In the genomic region with DNA sequence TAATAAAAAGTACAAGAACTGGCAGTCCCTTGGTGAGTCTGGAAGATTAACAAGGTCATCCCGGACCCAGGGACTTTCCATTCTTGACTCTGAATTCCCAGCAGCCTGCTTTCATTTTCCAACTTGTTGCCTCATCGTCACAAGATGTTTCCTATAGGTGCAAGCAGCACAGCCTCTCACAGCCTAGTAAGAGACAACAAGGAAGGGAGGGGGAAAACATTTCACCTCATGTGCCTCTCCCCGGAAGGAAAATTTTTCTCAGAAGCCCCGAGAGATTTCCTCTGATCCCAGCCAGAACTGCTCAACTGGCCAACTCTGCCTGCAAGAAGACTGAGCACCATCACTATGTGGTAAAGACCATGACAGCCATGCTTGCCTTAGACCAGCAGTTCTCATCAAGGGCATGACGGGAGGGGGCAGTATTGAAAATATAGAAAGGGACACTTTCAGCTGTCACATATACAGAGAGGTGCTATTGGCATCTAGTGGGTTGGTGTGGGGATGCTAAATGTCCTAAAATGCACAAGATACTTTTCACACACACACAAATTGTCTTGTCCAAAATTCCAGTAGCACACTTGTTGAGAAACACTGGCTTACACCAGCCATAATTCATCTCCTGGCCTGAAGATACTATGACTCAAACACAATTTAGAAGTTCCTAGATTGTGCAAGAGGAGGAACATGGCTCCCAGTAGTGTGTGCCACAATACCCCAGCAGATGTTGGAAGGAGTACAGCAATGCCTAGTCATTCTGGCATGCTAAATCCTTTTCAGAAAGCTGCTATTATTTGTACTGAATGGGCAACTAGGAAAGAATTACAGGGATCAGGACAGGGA, we compare ENCODE assay signal across 8 cellular contexts. TPM values are rescaled to one million over a fixed set of nuclear protein-coding genes. Genes with fewer than 3 reads are reported as not detected.
DNase-seq lines count a peak whose midpoint lies in the region; ATAC-seq and TF ChIP-seq lines count a peak whose summit lies in the region.

No MANE protein-coding gene starts in this region.

- peak; percentile 88 for ATAC-seq in left lobe of liver
- ATAC-seq in activated CD8-positive, alpha-beta T cell treated with anti-CD3 and anti-CD28 coated beads, Interleukin-2, amount 10 ng/mL, durations not matched to agents 7 days and 5 days = no peak

- TSS peak; percentile 80 for BruUV-seq in MCF 10A (replicated peaks; lab: Mats Ljungman, UMichigan)

- TF ChIP-seq EP300 in tibial nerve (IDR thresholded peaks at IDR 0.05) = peak; percentile 55 to 95

- TF ChIP-seq POLR2A in tibial nerve (IDR thresholded peaks at IDR 0.05) = no peak

- no peaks in the 10 kb centered on the region for H3K27me3 ChIP-seq in tibial nerve
- no peaks in the 10 kb centered on the region for H3K27me3 ChIP-seq in WERI-Rb-1 (ENCODE audit: insufficient read depth, low read depth, severe bottlenecking)

- no peak overlapping the region for H3K27ac Mint-ChIP-seq in MCF 10A (ENCODE audit: low read depth, unreplicated experiment)
- no peak overlapping the region for H3K27ac Mint-ChIP-seq in activated CD8-positive, alpha-beta T cell treated with anti-CD3 and anti-CD28 coated beads, Interleukin-2, amount 10 ng/mL, durations not matched to agents 7 days and 5 days

- peaks cover 38% of the 10 kb centered on the region for H3K4me1 Mint-ChIP-seq in MCF 10A (ENCODE audit: insufficient read depth, unreplicated experiment)
- H3K4me1 Mint-ChIP-seq in activated CD8-positive, alpha-beta T cell treated with anti-CD3 and anti-CD28 coated beads, Interleukin-2, amount 10 ng/mL, durations not matched to agents 7 days and 5 days (ENCODE audit: low read depth) = peaks cover 8% of the 10 kb centered on the region

- H3K27me3 Mint-ChIP-seq in MCF 10A (ENCODE audit: insufficient read depth, unreplicated experiment) = no peaks in the 10 kb centered on the region
- no peaks in the 10 kb centered on the region for H3K27me3 Mint-ChIP-seq in activated CD8-positive, alpha-beta T cell treated with anti-CD3 and anti-CD28 coated beads, Interleukin-2, amount 10 ng/mL, durations not matched to agents 7 days and 5 days (ENCODE audit: low read depth)

- H3K36me3 ChIP-seq in tibial nerve (no peaks in the 10 kb centered on the region), WERI-Rb-1 (peaks cover 3% of the 10 kb centered on the region; the same call in 1 of the 2 replicates)

- POLR2A ChIA-PET in MCF 10A (lab: Yijun Ruan, JAX) = interaction anchor here (0.7 to 18.8 kb wide), 15 partner anchors 11 to 1072 kb away, joined by 3 to 877 read pairs (median 4); partner anchors contain the start of genes DYNLT1, MRPL18, SOD2 and TCP1
- POLR2A ChIA-PET in activated CD8-positive, alpha-beta T cell treated with anti-CD3 and anti-CD28 coated beads, Interleukin-2, amount 10 ng/mL, durations not matched to agents 7 days and 5 days (lab: Charles Lee) = no interaction called here

- H3K36me3 Mint-ChIP-seq in MCF 10A (ENCODE audit: insufficient read depth, unreplicated experiment) = peaks cover 5% of the 10 kb centered on the region
- peaks cover 5% of the 10 kb centered on the region for H3K36me3 Mint-ChIP-seq in activated CD8-positive, alpha-beta T cell treated with anti-CD3 and anti-CD28 coated beads, Interleukin-2, amount 10 ng/mL, durations not matched to agents 7 days and 5 days (ENCODE audit: low read depth)

- H3K4me3 Mint-ChIP-seq in MCF 10A (ENCODE audit: unreplicated experiment) = peak overlapping the region; percentile 67
- H3K4me3 Mint-ChIP-seq in activated CD8-positive, alpha-beta T cell treated with anti-CD3 and anti-CD28 coated beads, Interleukin-2, amount 10 ng/mL, durations not matched to agents 7 days and 5 days = no peak overlapping the region

- DNase-seq in NCI-H82 (lab: John Stamatoyannopoulos, UW) = peak; percentile 23
- no peak for DNase-seq in NCI-H82 treated with DMSO at 0.1 percent for 48 hours (lab: John Stamatoyannopoulos, UW; ENCODE audit: unreplicated experiment)
- peak; percentile 97 for DNase-seq in MCF 10A (ENCODE audit: unreplicated experiment)
- no peak for DNase-seq in left lobe of liver (ENCODE audit: low spot score)
- DNase-seq in tibial nerve (ENCODE audit: low spot score in 2 of 2) = peak in 1 of 2 donors; percentile 71
- DNase-seq in activated CD8-positive, alpha-beta T cell treated with anti-CD3 and anti-CD28 coated beads, Interleukin-2, amount 10 ng/mL, durations not matched to agents 7 days and 5 days = no peak
- no peak for DNase-seq in KG1 (lab: John Stamatoyannopoulos, UW)
- no peak for DNase-seq in WERI-Rb-1

- H3K9me3 Mint-ChIP-seq in MCF 10A (ENCODE audit: unreplicated experiment) = no peaks in the 10 kb centered on the region
- no peaks in the 10 kb centered on the region for H3K9me3 Mint-ChIP-seq in activated CD8-positive, alpha-beta T cell treated with anti-CD3 and anti-CD28 coated beads, Interleukin-2, amount 10 ng/mL, durations not matched to agents 7 days and 5 days (ENCODE audit: insufficient read depth)

- H3K4me3 ChIP-seq in tibial nerve (no peak overlapping the region), WERI-Rb-1 (ENCODE audit: low read depth, low read length) (no peak overlapping the region)

- CTCF ChIA-PET in MCF 10A (lab: Yijun Ruan, JAX) = interaction anchor here (0.6 to 1.7 kb wide), 10 partner anchors 10 to 533 kb away, joined by 3 to 12 read pairs (median 4); no protein-coding TSS in a partner anchor
- CTCF ChIA-PET in activated CD8-positive, alpha-beta T cell treated with anti-CD3 and anti-CD28 coated beads, Interleukin-2, amount 10 ng/mL, durations not matched to agents 7 days and 5 days (lab: Charles Lee) = interaction anchor here (0.9 kb wide), 1 partner anchor 10 kb away, joined by 3 read pairs; no protein-coding TSS in a partner anchor

- TF ChIP-seq CTCF in MCF 10A (IDR thresholded peaks at IDR 0.05; ENCODE audit: unreplicated experiment) (no peak), tibial nerve (IDR thresholded peaks at IDR 0.05) (no peak), WERI-Rb-1 (IDR thresholded peaks at IDR 0.05; ENCODE audit: low read depth, low read length) (no peak)

- 59 to 61% methylated on average over 5 of the region's 5 CpGs for WGBS in tibial nerve, 2 donors

- intact Hi-C loops in MCF 10A (cut with micrococcal nuclease) = no loop called here

- H3K27ac ChIP-seq in tibial nerve (peak overlapping the region; percentile 32 to 93 (median 63)), WERI-Rb-1 (no peak overlapping the region; the same call in 1 of the 2 replicates)

- H3K9me3 ChIP-seq in tibial nerve (no peaks in the 10 kb centered on the region), WERI-Rb-1 (ENCODE audit: severe bottlenecking) (no peaks in the 10 kb centered on the region)

- peaks cover 0 to 38% (median 9%) of the 10 kb centered on the region in 4 donors for H3K4me1 ChIP-seq in tibial nerve

RNA-seq across cellular contexts. Expression of gene WTAP, which starts 10.8 kb away (rescaled TPM):
- 116 and 142 TPM in 2 replicates for total RNA-seq in MCF 10A (2022)
- 23.7 TPM for total RNA-seq in left lobe of liver
- 10 to 100 TPM; 69.3 to 81.4 (median 78.0) TPM for total RNA-seq in tibial nerve
- 100 to 1,000 TPM; 111 to 113 TPM for total RNA-seq in activated CD8-positive, alpha-beta T cell treated with anti-CD3 and anti-CD28 coated beads, Interleukin-2, amount 10 ng/mL, durations not matched to agents 7 days and 5 days

RNA-seq across cellular contexts. Expression of gene SOD2, which starts 23.4 kb away (rescaled TPM):
- 424 and 600 TPM in 2 replicates for total RNA-seq in MCF 10A (2022)
- 608 TPM for total RNA-seq in left lobe of liver
- total RNA-seq in tibial nerve = 100 to 1,000 TPM in 3 of 4 donors, 10 to 100 TPM in 1; 95.6 to 457 (median 287) TPM
- total RNA-seq in activated CD8-positive, alpha-beta T cell treated with anti-CD3 and anti-CD28 coated beads, Interleukin-2, amount 10 ng/mL, durations not matched to agents 7 days and 5 days = 10 to 100 TPM; 59.1 to 66.4 TPM

RNA-seq across cellular contexts. Expression of gene ACAT2, which starts 45.4 kb away (rescaled TPM):
- total RNA-seq in MCF 10A (2022) = 13.4 and 46.0 TPM in 2 replicates
- total RNA-seq in left lobe of liver = 44.6 TPM
- 10 to 100 TPM in 3 of 4 donors, 1 to 10 TPM in 1; 8.1 to 20.6 (median 17.1) TPM for total RNA-seq in tibial nerve
- 10 to 100 TPM; 84.4 to 89.2 TPM for total RNA-seq in activated CD8-positive, alpha-beta T cell treated with anti-CD3 and anti-CD28 coated beads, Interleukin-2, amount 10 ng/mL, durations not matched to agents 7 days and 5 days

Comparison
In these comparisons a context has a peak if more than half of its experiments do, and no peak if none do; other contexts are left out.
1. DNase-seq: peak in NCI-H82 (single experiment) and MCF 10A (single experiment); none in NCI-H82 treated with DMSO at 0.1 percent for 48 hours (single experiment), left lobe of liver (single experiment), activated CD8-positive, alpha-beta T cell treated with anti-CD3 and anti-CD28 coated beads, Interleukin-2, amount 10 ng/mL, durations not matched to agents 7 days and 5 days (single experiment), KG1 (single experiment) and WERI-Rb-1 (single experiment).